Comparison of ENCODE assay signal across 20 cellular contexts in genomic region chr5:81878333-81878732, GRCh38.
DNase-seq lines count a peak whose midpoint lies in the region; ATAC-seq and TF ChIP-seq lines count a peak whose summit lies in the region.
"Had no signal": no experiment of that assay in that cellular context is flagged by ENCODE, and none has a peak within 500 bp of the region (broad histone marks: within the 10 kb centered on the region; RNA-seq: fewer than 3 reads in every experiment).

No MANE protein-coding gene starts in this region.

- no TSS peak for BruUV-seq in A673 (replicated peaks; lab: Mats Ljungman, UMichigan)

- intact Hi-C loops in A673 (cut with micrococcal nuclease; ENCODE audit: unreplicated experiment): no loop called here

- no peaks in the 10 kb centered on the region for H3K9me3 ChIP-seq in A673 (ENCODE audit: low read depth, low read length, poor library complexity, severe bottlenecking)
- H3K9me3 ChIP-seq: A549; BLaER1 treated with 17β-estradiol and CSF1 and Interleukin-3, amounts not matched to agents 10 nM and 100 nM; MG63; SJCRH30 had no signal

- H3K36me3 ChIP-seq in A673 (ENCODE audit: insufficient read depth, low read length, poor library complexity, severe bottlenecking): no peaks in the 10 kb centered on the region
- H3K36me3 ChIP-seq: BLaER1 treated with 17β-estradiol and CSF1 and Interleukin-3, amounts not matched to agents 10 nM and 100 nM; MG63; SJCRH30 had no signal

- H3K4me1 ChIP-seq in A673 (ENCODE audit: insufficient read depth, low read length, poor library complexity, severe bottlenecking): no peaks in the 10 kb centered on the region
- H3K4me1 ChIP-seq: A549; BLaER1 treated with 17β-estradiol and CSF1 and Interleukin-3, amounts not matched to agents 10 nM and 100 nM; SJCRH30 had no signal

- H3K4me3 ChIP-seq in choroid plexus epithelial cell (ENCODE audit: low read depth, low read length) (no peak overlapping the region), A673 (ENCODE audit: low read depth, low read length, poor library complexity, severe bottlenecking) (no peak overlapping the region)
- H3K4me3 ChIP-seq: A549; BLaER1 treated with 17β-estradiol and CSF1 and Interleukin-3, amounts not matched to agents 10 nM and 100 nM; MG63; SJCRH30 had no signal

- CTCF ChIA-PET in A673 (lab: Charles Lee): no interaction called here

- no peaks in the 10 kb centered on the region for H3K27me3 ChIP-seq in A673 (replicated peaks; ENCODE audit: insufficient read depth, low read depth, low read length, poor library complexity)
- H3K27me3 ChIP-seq: BLaER1 treated with 17β-estradiol and CSF1 and Interleukin-3, amounts not matched to agents 10 nM and 100 nM; SJCRH30 had no signal

- DNase-seq in DMS79 treated with DMSO at 0.1 percent for 48 hours (lab: John Stamatoyannopoulos, UW) (peak; percentile 7), NOMO-1 (lab: John Stamatoyannopoulos, UW; ENCODE audit: unreplicated experiment in 2 of 2) (peak; percentile 11 to 69), choroid plexus epithelial cell (ENCODE audit: low read depth) (peak; percentile 25), kidney tubule cell (ENCODE audit: low spot score) (peak; percentile 50), NCI-H345 treated with DMSO at 0.1 percent for 48 hours (lab: John Stamatoyannopoulos, UW; ENCODE audit: unreplicated experiment) (no peak), A673 (ENCODE audit: low spot score) (no peak)
- DNase-seq: CD8-positive, alpha-beta T cell; DMS53; Karpas-422; MG63; NCI-H1694 treated with DMSO at 0.1 percent for 48 hours; NCI-H2227 treated with DMSO at 0.1 percent for 48 hours; NCI-H524; NCI-H82; SJCRH30 had no signal

- POLR2A ChIA-PET in A673 (lab: Charles Lee; ENCODE audit: low non-redundant PET): no interaction called here

- TF ChIP-seq CTCF in choroid plexus epithelial cell (conservative IDR thresholded peaks at IDR 0.05; ENCODE audit: low read depth, low read length) (no peak), A673 (conservative IDR thresholded peaks at IDR 0.05; ENCODE audit: low read depth, low read length) (no peak)

- H3K27ac ChIP-seq in A673 (ENCODE audit: low read depth, low read length, poor library complexity, severe bottlenecking): no peak overlapping the region
- H3K27ac ChIP-seq: A549; BLaER1 treated with 17β-estradiol and CSF1 and Interleukin-3, amounts not matched to agents 10 nM and 100 nM; SJCRH30 had no signal

- ATAC-seq in HG02571 (IDR thresholded peaks at IDR 0.05; ENCODE audit: unreplicated experiment) (no peak), HG03159 (IDR thresholded peaks at IDR 0.05; ENCODE audit: unreplicated experiment) (no peak)
- ATAC-seq: A549; CD8-positive, alpha-beta T cell; Panc1 had no signal

Comparison
In these comparisons a context has a peak if more than half of its experiments do, and no peak if none do; other contexts are left out.
1. DNase-seq: peak in DMS79 treated with DMSO at 0.1 percent for 48 hours (single experiment), NOMO-1 (2 of 2), choroid plexus epithelial cell (single experiment) and kidney tubule cell (single experiment); none in NCI-H345 treated with DMSO at 0.1 percent for 48 hours (single experiment) and A673 (single experiment).